In genomic region chr1:31573261-31573660, GRCh38 we compare ENCODE assay signal across 1 cellular context.
TF ChIP-seq lines count a peak whose summit lies in the region.

No MANE protein-coding gene starts in this region.

TF ChIP-seq in IMR-90, 13 proteins besides CTCF, POLR2A, EP300 and RAD21:
- TF ChIP-seq MXI1 (IDR thresholded peaks at IDR 0.05; ENCODE audit: borderline replicate concordance, low read depth, low read length) (no peak), CEBPB (IDR thresholded peaks at IDR 0.05; ENCODE audit: low read depth, low read length) (no peak), CHD1 (IDR thresholded peaks at IDR 0.05; ENCODE audit: low read depth, low read length) (no peak), SMC3 (IDR thresholded peaks at IDR 0.05; ENCODE audit: low read depth, low read length) (no peak), MAZ (IDR thresholded peaks at IDR 0.05; ENCODE audit: borderline replicate concordance, low read depth, low read length) (no peak), NFE2L2 (IDR thresholded peaks at IDR 0.05; ENCODE audit: low read depth, low read length) (no peak), RFX5 (IDR thresholded peaks at IDR 0.05; ENCODE audit: low read depth, low read length) (no peak), MAFK (IDR thresholded peaks at IDR 0.05; ENCODE audit: low read depth, low read length) (no peak), RCOR1 (IDR thresholded peaks at IDR 0.05; ENCODE audit: insufficient replicate concordance, low read length) (no peak)
- TF ChIP-seq, protein P1, sequence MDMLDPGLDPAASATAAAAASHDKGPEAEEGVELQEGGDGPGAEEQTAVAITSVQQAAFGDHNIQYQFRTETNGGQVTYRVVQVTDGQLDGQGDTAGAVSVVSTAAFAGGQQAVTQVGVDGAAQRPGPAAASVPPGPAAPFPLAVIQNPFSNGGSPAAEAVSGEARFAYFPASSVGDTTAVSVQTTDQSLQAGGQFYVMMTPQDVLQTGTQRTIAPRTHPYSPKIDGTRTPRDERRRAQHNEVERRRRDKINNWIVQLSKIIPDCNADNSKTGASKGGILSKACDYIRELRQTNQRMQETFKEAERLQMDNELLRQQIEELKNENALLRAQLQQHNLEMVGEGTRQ (IDR thresholded peaks at IDR 0.05; ENCODE audit: low read depth, low read length), result no peak
TF ChIP-seq in IMR-90: peak in this region for 0.
